ENCODE assay signal across 8 cellular contexts in the genomic region with DNA sequence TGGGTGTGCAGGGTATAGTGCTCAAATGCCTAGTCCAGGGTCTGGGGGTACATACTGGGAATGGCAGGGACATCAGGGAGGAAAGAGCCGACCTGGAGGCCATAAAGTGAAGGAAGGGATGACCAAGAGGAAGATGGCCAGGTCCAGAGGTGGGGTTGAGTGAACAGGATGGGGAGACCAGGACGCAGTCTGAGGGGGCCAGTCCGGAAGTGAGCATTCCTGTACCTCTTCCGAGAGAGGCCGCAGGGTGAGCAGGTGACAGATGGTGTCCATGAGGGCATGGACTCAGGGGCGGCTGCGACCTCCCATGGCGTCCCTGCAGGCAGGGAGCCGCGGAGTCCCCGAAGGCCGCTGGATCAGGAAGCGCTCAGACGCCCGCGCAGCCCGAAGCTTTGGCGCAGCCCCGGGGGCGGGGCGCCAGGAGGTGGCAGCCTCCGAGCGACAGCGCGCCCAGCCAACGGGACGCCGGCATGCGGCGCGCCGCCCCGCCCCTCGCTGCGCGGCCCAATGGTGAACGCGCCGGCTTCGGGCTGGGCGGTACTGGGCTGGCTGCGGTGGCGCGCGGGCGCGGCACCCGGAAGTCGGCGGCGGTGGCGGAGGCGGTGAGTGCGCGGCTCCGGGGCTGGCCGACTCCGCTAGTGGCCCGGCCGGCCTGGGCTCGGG. TPM values are rescaled to one million over a fixed set of nuclear protein-coding genes. Genes with fewer than 3 reads are reported as not detected.
DNase-seq lines count a peak whose midpoint lies in the region; ATAC-seq and TF ChIP-seq lines count a peak whose summit lies in the region.

A gene with protein sequence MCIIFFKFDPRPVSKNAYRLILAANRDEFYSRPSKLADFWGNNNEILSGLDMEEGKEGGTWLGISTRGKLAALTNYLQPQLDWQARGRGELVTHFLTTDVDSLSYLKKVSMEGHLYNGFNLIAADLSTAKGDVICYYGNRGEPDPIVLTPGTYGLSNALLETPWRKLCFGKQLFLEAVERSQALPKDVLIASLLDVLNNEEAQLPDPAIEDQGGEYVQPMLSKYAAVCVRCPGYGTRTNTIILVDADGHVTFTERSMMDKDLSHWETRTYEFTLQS (plus strand): TSS at position 578 of the 663 bp plus-strand sequence. CDS start 15,689 bp downstream, outside the sequence.

- no peaks in the 10 kb centered on the region for H3K9me3 Mint-ChIP-seq in activated CD4-positive, alpha-beta T cell treated with anti-CD3 and anti-CD28 coated beads, Interleukin-2, amount 10 ng/mL, durations not matched to agents 24 days and 14 days

- H3K4me3 Mint-ChIP-seq in activated CD4-positive, alpha-beta T cell treated with anti-CD3 and anti-CD28 coated beads, Interleukin-2, amount 10 ng/mL, durations not matched to agents 24 days and 14 days, result peak within 1 kb of the TSS; percentile 94

- peaks cover 12% of the 10 kb centered on the region for H3K27me3 Mint-ChIP-seq in activated CD4-positive, alpha-beta T cell treated with anti-CD3 and anti-CD28 coated beads, Interleukin-2, amount 10 ng/mL, durations not matched to agents 24 days and 14 days

- ATAC-seq in HG03442 (IDR thresholded peaks at IDR 0.05; ENCODE audit: unreplicated experiment) (peak; percentile 71), left lobe of liver (peak; percentile 81)

- DNase-seq in AG20443 (ENCODE audit: low spot score), result peak; percentile 100
- DNase-seq in NCI-H526 treated with DMSO at 0.1 percent for 48 hours (lab: John Stamatoyannopoulos, UW), result peak; percentile 63
- peak; percentile 99 for DNase-seq in activated CD4-positive, alpha-beta T cell treated with anti-CD3 and anti-CD28 coated beads, Interleukin-2, amount 10 ng/mL, durations not matched to agents 24 days and 14 days
- DNase-seq in coronary artery (ENCODE audit: low spot score), result peak; percentile 91
- DNase-seq in left lobe of liver (ENCODE audit: low spot score), result peak; percentile 96
- DNase-seq in stimulated activated CD4-positive, alpha-beta T cell treated with anti-CD3 and anti-CD28 coated beads, Interleukin-2, amount 100 ng/mL, for 24 hours, result peak; percentile 91 to 95

- peaks cover 9% of the 10 kb centered on the region for H3K36me3 Mint-ChIP-seq in activated CD4-positive, alpha-beta T cell treated with anti-CD3 and anti-CD28 coated beads, Interleukin-2, amount 10 ng/mL, durations not matched to agents 24 days and 14 days (ENCODE audit: low read depth)

- peak; percentile 94 for TF ChIP-seq POLR2A in GM19193 (IDR thresholded peaks at IDR 0.05; ENCODE audit: extremely low read depth, insufficient read depth, insufficient read length)

- peak within 1 kb of the TSS; percentile 87 to 95 for H3K27ac ChIP-seq in coronary artery

- H3K4me1 Mint-ChIP-seq in activated CD4-positive, alpha-beta T cell treated with anti-CD3 and anti-CD28 coated beads, Interleukin-2, amount 10 ng/mL, durations not matched to agents 24 days and 14 days, result peaks cover 29% of the 10 kb centered on the region

- peak within 1 kb of the TSS; percentile 88 for H3K27ac Mint-ChIP-seq in activated CD4-positive, alpha-beta T cell treated with anti-CD3 and anti-CD28 coated beads, Interleukin-2, amount 10 ng/mL, durations not matched to agents 24 days and 14 days

- peak within 1 kb of the TSS; percentile 95 for H3K4me3 ChIP-seq in coronary artery

- no peak for TF ChIP-seq CTCF in coronary artery (IDR thresholded peaks at IDR 0.05)

- intact Hi-C loops in activated CD4-positive, alpha-beta T cell treated with anti-CD3 and anti-CD28 coated beads, Interleukin-2, amount 10 ng/mL, durations not matched to agents 24 days and 14 days (cut with micrococcal nuclease), result loop anchor here (2.0 to 5.0 kb wide), 3 partner anchors 60 to 112 kb away; a partner anchor contains a TSS

RNA-seq across cellular contexts. Expression of the gene that starts here (rescaled TPM):
- 27.1 and 31.5 TPM in 2 replicates for total RNA-seq in activated CD4-positive, alpha-beta T cell treated with anti-CD3 and anti-CD28 coated beads, Interleukin-2, amount 10 ng/mL, durations not matched to agents 24 days and 14 days
- 12.5 TPM for total RNA-seq in left lobe of liver

Comparison
In these comparisons a context has a peak if more than half of its experiments do, and no peak if none do; other contexts are left out.
1. Peak in every context shown above with its lines: DNase-seq, ATAC-seq, H3K4me3 ChIP-seq and H3K27ac ChIP-seq.